9 cellular contexts compared by ENCODE assay signal in the genomic region with DNA sequence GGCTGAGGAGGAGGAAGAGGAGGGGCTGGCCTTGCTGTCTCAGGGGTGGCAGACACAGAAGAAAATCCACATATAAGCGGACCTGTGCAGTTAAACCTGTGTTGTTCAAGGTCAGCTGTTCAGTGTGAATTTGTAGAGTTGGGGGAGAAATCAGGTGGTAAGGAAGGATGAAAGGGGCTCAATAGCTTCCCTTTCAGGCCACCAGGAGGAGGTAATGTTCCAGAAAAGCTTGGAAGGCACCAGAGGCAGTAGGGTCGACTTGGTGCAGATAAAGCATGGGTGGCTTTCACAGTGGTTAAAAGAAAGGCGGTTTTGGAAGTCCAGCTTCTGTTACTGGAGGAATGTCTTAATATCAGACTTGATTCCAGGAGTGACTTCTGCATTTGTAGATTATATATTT.
DNase-seq lines count a peak whose midpoint lies in the region; FAIRE-seq and TF ChIP-seq lines count a peak whose summit lies in the region.
"Had no signal": no experiment of that assay in that cellular context is flagged by ENCODE, and none has a peak within 500 bp of the region (broad histone marks: within the 10 kb centered on the region; RNA-seq: fewer than 3 reads in every experiment).

No MANE protein-coding gene starts in this region.

- H3K4me3 ChIP-seq in NB4 (ENCODE audit: low read depth, low read length), result no peak overlapping the region
- no peak overlapping the region for H3K4me3 ChIP-seq in bronchial epithelial cell (ENCODE audit: low read depth, low read length)

- H3K4me1 Mint-ChIP-seq in activated naive CD4-positive, alpha-beta T cell treated with anti-CD3 and anti-CD28 coated beads for 36 hours (ENCODE audit: low read depth), result no peaks in the 10 kb centered on the region

- peaks cover 3% of the 10 kb centered on the region for H3K27me3 Mint-ChIP-seq in activated naive CD4-positive, alpha-beta T cell treated with anti-CD3 and anti-CD28 coated beads for 36 hours (ENCODE audit: low read depth)

- DNase-seq in SIG-M5 treated with dmso at 0.1 percent for 504 hours (lab: John Stamatoyannopoulos, UW; ENCODE audit: unreplicated experiment) (peak; percentile 4), SIG-M5 (lab: John Stamatoyannopoulos, UW) (no peak), NB4 (ENCODE audit: low read depth) (peak; percentile 47), bronchial epithelial cell (ENCODE audit: low read depth) (peak; percentile 17), stromal cell of bone marrow (ENCODE audit: low read depth) (peak; percentile 3), dedifferentiated amniotic fluid mesenchymal stem cell (ENCODE audit: extremely low spot score) (no peak), frontal cortex (ENCODE audit: low spot score in 2 of 2) (no peak)
- no peak for DNase-seq in activated naive CD4-positive, alpha-beta T cell treated with anti-CD3 and anti-CD28 coated beads for 36 hours
- DNase-seq: NCI-H2171 had no signal

- CTCF ChIA-PET in activated naive CD4-positive, alpha-beta T cell treated with anti-CD3 and anti-CD28 coated beads for 36 hours (lab: Charles Lee), result interaction anchor here (1.7 kb wide), 1 partner anchor 906 kb away, joined by 4 read pairs; no protein-coding TSS in a partner anchor

- TF ChIP-seq CTCF in NB4 (IDR thresholded peaks at IDR 0.05; ENCODE audit: low read depth, low read length) (peak; percentile 65), bronchial epithelial cell (IDR thresholded peaks at IDR 0.05; ENCODE audit: insufficient read depth, low read length, severe bottlenecking) (peak; percentile 60)

- H3K36me3 ChIP-seq in bronchial epithelial cell (ENCODE audit: control insufficient read depth, insufficient read depth, low read length), result no peaks in the 10 kb centered on the region

- no peaks in the 10 kb centered on the region for H3K27me3 ChIP-seq in bronchial epithelial cell (ENCODE audit: control insufficient read depth, insufficient read depth, low read length)

- H3K4me3 Mint-ChIP-seq in activated naive CD4-positive, alpha-beta T cell treated with anti-CD3 and anti-CD28 coated beads for 36 hours, result no peak overlapping the region

- FAIRE-seq in bronchial epithelial cell (lab: Jason Lieb, UNC) (no peak), frontal cortex (lab: Jason Lieb, UNC) (no peak)

- H3K9me3 Mint-ChIP-seq in activated naive CD4-positive, alpha-beta T cell treated with anti-CD3 and anti-CD28 coated beads for 36 hours, result no peaks in the 10 kb centered on the region

- H3K36me3 Mint-ChIP-seq in activated naive CD4-positive, alpha-beta T cell treated with anti-CD3 and anti-CD28 coated beads for 36 hours (ENCODE audit: low read depth), result no peaks in the 10 kb centered on the region

- intact Hi-C loops in activated naive CD4-positive, alpha-beta T cell treated with anti-CD3 and anti-CD28 coated beads for 36 hours (cut with micrococcal nuclease), result loop anchor here (10.0 kb wide), 1 partner anchor 902 kb away; no protein-coding TSS in a partner anchor

- H3K27ac Mint-ChIP-seq in activated naive CD4-positive, alpha-beta T cell treated with anti-CD3 and anti-CD28 coated beads for 36 hours, result no peak overlapping the region

- no peak for TF ChIP-seq POLR2A in NB4 (IDR thresholded peaks at IDR 0.05; ENCODE audit: extremely low read depth, insufficient read length)

Comparison
In these comparisons a context has a peak if more than half of its experiments do, and no peak if none do; other contexts are left out.
1. DNase-seq: peak in SIG-M5 treated with dmso at 0.1 percent for 504 hours (single experiment), NB4 (single experiment), bronchial epithelial cell (single experiment) and stromal cell of bone marrow (single experiment); none in SIG-M5 (single experiment), dedifferentiated amniotic fluid mesenchymal stem cell (single experiment), activated naive CD4-positive, alpha-beta T cell treated with anti-CD3 and anti-CD28 coated beads for 36 hours (single experiment) and frontal cortex (0 of 2).